1 cellular context compared by ENCODE assay signal in genomic region chr5:39411985-39412384, GRCh38.
TF ChIP-seq lines count a peak whose summit lies in the region.

No MANE protein-coding gene starts in this region.

TF ChIP-seq in endothelial cell of umbilical vein, 7 proteins besides CTCF, POLR2A, EP300 and RAD21 (continued from another document):
- TF ChIP-seq, protein P1, sequence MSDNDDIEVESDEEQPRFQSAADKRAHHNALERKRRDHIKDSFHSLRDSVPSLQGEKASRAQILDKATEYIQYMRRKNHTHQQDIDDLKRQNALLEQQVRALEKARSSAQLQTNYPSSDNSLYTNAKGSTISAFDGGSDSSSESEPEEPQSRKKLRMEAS (IDR thresholded peaks at IDR 0.05; ENCODE audit: insufficient read depth, insufficient read length), result no peak
